26 cellular contexts compared by ENCODE assay signal in genomic region chr6:38045701-38046305, GRCh38.
"Had no signal": no experiment of that assay in that cellular context is flagged by ENCODE, and none has a peak within 500 bp of the region (broad histone marks: within the 10 kb centered on the region; RNA-seq: fewer than 3 reads in every experiment).

No MANE protein-coding gene starts in this region.

- H3K27ac ChIP-seq: colonic mucosa, coronary artery, dorsolateral prefrontal cortex, epithelial cell of prostate, esophagus muscularis mucosa, esophagus squamous epithelium, foreskin keratinocyte, gastrocnemius medialis, gastroesophageal sphincter, heart left ventricle, heart right ventricle had no signal

- H3K36me3 ChIP-seq: colonic mucosa, esophagus muscularis mucosa, esophagus squamous epithelium, gastrocnemius medialis, gastroesophageal sphincter, heart left ventricle, heart right ventricle had no signal

- H3K9me3 Mint-ChIP-seq: effector memory CD8-positive, alpha-beta T cell; endodermal cell had no signal

- H3K4me3 ChIP-seq: colonic mucosa, coronary artery, dorsolateral prefrontal cortex, esophagus muscularis mucosa, esophagus squamous epithelium, gastrocnemius medialis, gastroesophageal sphincter, heart left ventricle, heart right ventricle had no signal

- H3K9me3 ChIP-seq: colonic mucosa, esophagus muscularis mucosa, esophagus squamous epithelium, gastrocnemius medialis, gastroesophageal sphincter, heart left ventricle, heart right ventricle had no signal

- H3K4me1 Mint-ChIP-seq: endodermal cell had no signal

- H3K27ac Mint-ChIP-seq: dendritic cell treated with granulocyte-macrophage colony-stimulating factor and Interleukin-4, amounts not matched to agents 40 ng/mL and 50 ng/mL, for 4 days; effector memory CD8-positive, alpha-beta T cell; endodermal cell had no signal

- H3K27me3 Mint-ChIP-seq: dendritic cell treated with granulocyte-macrophage colony-stimulating factor and Interleukin-4, amounts not matched to agents 40 ng/mL and 50 ng/mL, for 4 days; effector memory CD8-positive, alpha-beta T cell had no signal

- ATAC-seq: effector memory CD8-positive, alpha-beta T cell; esophagus mucosa; foreskin keratinocyte; gastrocnemius medialis; gastroesophageal sphincter; heart left ventricle; heart right ventricle had no signal

- FAIRE-seq: endothelial cell of umbilical vein had no signal

- H3K4me3 Mint-ChIP-seq: dendritic cell treated with granulocyte-macrophage colony-stimulating factor and Interleukin-4, amounts not matched to agents 40 ng/mL and 50 ng/mL, for 4 days; effector memory CD8-positive, alpha-beta T cell; endodermal cell had no signal

- H3K4me1 ChIP-seq: colonic mucosa, foreskin keratinocyte, gastroesophageal sphincter had no signal

- H3K27me3 ChIP-seq: colonic mucosa, dorsolateral prefrontal cortex, esophagus muscularis mucosa, esophagus squamous epithelium, foreskin keratinocyte, gastrocnemius medialis, gastroesophageal sphincter, heart left ventricle, heart right ventricle had no signal

- DNase-seq: colonic mucosa; cortex of kidney; dermis blood vessel endothelial cell; dorsolateral prefrontal cortex; effector CD4-positive, alpha-beta T cell; effector CD8-positive, alpha-beta T cell; effector memory CD4-positive, alpha-beta T cell; effector memory CD8-positive, alpha-beta T cell; endodermal cell; erythroblast; esophagus squamous epithelium; foreskin fibroblast; foreskin keratinocyte; foreskin melanocyte; gastrocnemius medialis; glutamatergic neuron; head of caudate nucleus; heart left ventricle; heart right ventricle had no signal
